Comparison of ENCODE assay signal across 1 cellular context in genomic region chr11:62830904-62831519, GRCh38.
A peak's percentile ranks its signal among the peaks of the same experiment; 100 is the strongest.
TF ChIP-seq lines count a peak whose summit lies in the region.

No MANE protein-coding gene starts in this region.

TF ChIP-seq in GM12878, 131 proteins besides CTCF, POLR2A, EP300 and RAD21:
- no peak for TF ChIP-seq ZNF384 (IDR thresholded peaks at IDR 0.05; ENCODE audit: borderline replicate concordance, low read depth, low read length)
- 0 out of 2 replicates have a peak, but pooled peaks have one; percentile 8 for TF ChIP-seq CREM (IDR thresholded peaks at IDR 0.05; ENCODE audit: low read depth)
- TF ChIP-seq MEF2B (IDR thresholded peaks at IDR 0.05; ENCODE audit: partially characterized antibody, poor library complexity, severe bottlenecking), result peak; percentile 23
- TF ChIP-seq NKRF (conservative IDR thresholded peaks at IDR 0.05), result peak; percentile 72
- TF ChIP-seq ZSCAN29 (IDR thresholded peaks at IDR 0.05), result peak; percentile 92
- TF ChIP-seq GABPA (IDR thresholded peaks at IDR 0.05; ENCODE audit: low read depth), result no peak
- TF ChIP-seq GATAD2B (conservative IDR thresholded peaks at IDR 0.05; ENCODE audit: low read depth), result no peak
- 0 out of 2 replicates have a peak, but pooled peaks have one; percentile 12 for TF ChIP-seq BACH1 (IDR thresholded peaks at IDR 0.05; ENCODE audit: borderline replicate concordance)
- TF ChIP-seq POLR2AphosphoS5 (IDR thresholded peaks at IDR 0.05; ENCODE audit: low read length), result peak; percentile 9; the same call in 1 of the 2 replicates
- 0 out of 2 replicates have a peak, but pooled peaks have one; percentile 63 for TF ChIP-seq ZNF207 (IDR thresholded peaks at IDR 0.05; ENCODE audit: borderline replicate concordance)
- 0 out of 2 replicates have a peak, but pooled peaks have one; percentile 43 for TF ChIP-seq CHD1 (IDR thresholded peaks at IDR 0.05; ENCODE audit: low read depth, low read length)
- no peak for TF ChIP-seq ASH2L (IDR thresholded peaks at IDR 0.05; ENCODE audit: borderline replicate concordance, low read depth)
